In genomic region chr18:70107037-70107436, GRCh38 we compare ENCODE assay signal across 27 cellular contexts.
"Had no signal": no experiment of that assay in that cellular context is flagged by ENCODE, and none has a peak within 500 bp of the region (broad histone marks: within the 10 kb centered on the region; RNA-seq: fewer than 3 reads in every experiment).

No MANE protein-coding gene starts in this region.

- H3K4me1 Mint-ChIP-seq: mesothelial cell of epicardium; naive B cell; neural progenitor cell; stimulated activated effector memory CD8-positive, alpha-beta T cell treated with anti-CD3 and anti-CD28 coated beads, Interleukin-12 subunit alpha, Interleukin-12 subunit beta, amount 100 ng/mL, for 72 hours had no signal

- H3K9me3 Mint-ChIP-seq: natural killer cell treated with Interleukin-12 subunit alpha and Interleukin-12 subunit beta and Interleukin-15 and Interleukin-18, amount 100 ng/mL, for 72 hours; stimulated activated effector memory CD8-positive, alpha-beta T cell treated with anti-CD3 and anti-CD28 coated beads, Interleukin-12 subunit alpha, Interleukin-12 subunit beta, amount 100 ng/mL, for 72 hours had no signal

- H3K4me1 ChIP-seq: esophagus muscularis mucosa, gastrocnemius medialis, left lung, neural progenitor cell, parathyroid adenoma, prostate gland, stomach, testis, tibial artery, upper lobe of left lung had no signal

- H3K27ac Mint-ChIP-seq: mesothelial cell of epicardium; natural killer cell treated with Interleukin-12 subunit alpha and Interleukin-12 subunit beta and Interleukin-15 and Interleukin-18, amount 100 ng/mL, for 72 hours; neural progenitor cell; stimulated activated effector memory CD8-positive, alpha-beta T cell treated with anti-CD3 and anti-CD28 coated beads, Interleukin-12 subunit alpha, Interleukin-12 subunit beta, amount 100 ng/mL, for 72 hours had no signal

- ATAC-seq: gastrocnemius medialis; left lung; mucosa of descending colon; natural killer cell treated with Interleukin-12 subunit alpha and Interleukin-12 subunit beta and Interleukin-15 and Interleukin-18, amount 100 ng/mL, for 72 hours; stimulated activated effector memory CD8-positive, alpha-beta T cell treated with anti-CD3 and anti-CD28 coated beads, Interleukin-12 subunit alpha, Interleukin-12 subunit beta, amount 100 ng/mL, for 72 hours had no signal

- DNase-seq: caudate nucleus; dermis blood vessel endothelial cell; effector memory CD4-positive, alpha-beta T cell; gastrocnemius medialis; head of caudate nucleus; kidney; left lung; mesenchymal stem cell; mucosa of descending colon; naive B cell; stimulated activated CD4-positive, alpha-beta T cell treated with anti-CD3 and anti-CD28 coated beads, Interleukin-12 subunit alpha, Interleukin-12 subunit beta, amount 100 ng/mL, for 4 hours; stimulated activated CD4-positive, alpha-beta T cell treated with anti-CD3 and anti-CD28 coated beads, Interleukin-1b, Interleukin-23, amount 100 ng/mL, for 48 hours; stimulated activated CD4-positive, alpha-beta T cell treated with anti-CD3 and anti-CD28 coated beads, Interleukin-4, amount 100 ng/mL, for 24 hours; stimulated activated naive CD4-positive, alpha-beta T cell treated with Interleukin-2 at 50 U/mL for 16 hours; stomach; testis; tibial artery; upper lobe of left lung had no signal

- H3K4me3 ChIP-seq: coronary artery, esophagus muscularis mucosa, gastrocnemius medialis, left lung, mucosa of descending colon, neural progenitor cell, prostate gland, smooth muscle cell, stomach, testis, tibial artery, upper lobe of left lung had no signal

- H3K9me3 ChIP-seq: esophagus muscularis mucosa, gastrocnemius medialis, left lung, prostate gland, testis, tibial artery, upper lobe of left lung had no signal

- H3K27me3 ChIP-seq: esophagus muscularis mucosa, gastrocnemius medialis, left lung, neural progenitor cell, stomach, testis, tibial artery, upper lobe of left lung had no signal

- H3K36me3 ChIP-seq: prostate gland had no signal

- H3K27me3 Mint-ChIP-seq: naive B cell; natural killer cell treated with Interleukin-12 subunit alpha and Interleukin-12 subunit beta and Interleukin-15 and Interleukin-18, amount 100 ng/mL, for 72 hours had no signal

- H3K9ac ChIP-seq: neural progenitor cell, parathyroid adenoma had no signal

- H3K4me2 ChIP-seq: neural progenitor cell, smooth muscle cell had no signal

- H3K4me3 Mint-ChIP-seq: mesothelial cell of epicardium; naive B cell; natural killer cell treated with Interleukin-12 subunit alpha and Interleukin-12 subunit beta and Interleukin-15 and Interleukin-18, amount 100 ng/mL, for 72 hours; neural progenitor cell; stimulated activated effector memory CD8-positive, alpha-beta T cell treated with anti-CD3 and anti-CD28 coated beads, Interleukin-12 subunit alpha, Interleukin-12 subunit beta, amount 100 ng/mL, for 72 hours had no signal
